Comparison of ENCODE assay signal across 35 cellular contexts in genomic region chr1:47223174-47223920, GRCh38. TPM values are rescaled to one million over a fixed set of nuclear protein-coding genes. Genes with fewer than 3 reads are reported as not detected.
"Had no signal": no experiment of that assay in that cellular context is flagged by ENCODE, and none has a peak within 500 bp of the region (broad histone marks: within the 10 kb centered on the region; RNA-seq: fewer than 3 reads in every experiment).

No MANE protein-coding gene starts in this region.

- H2AFZ ChIP-seq: hepatocyte had no signal

- H3K79me2 ChIP-seq: hepatocyte had no signal

- H3K9me3 ChIP-seq: gastroesophageal sphincter, heart left ventricle, lower lobe of right lung, mucosa of descending colon, psoas muscle, suprapubic skin, transverse colon, upper lobe of right lung, uterus had no signal

- H3K4me1 ChIP-seq: foreskin keratinocyte had no signal

- DNase-seq: cerebellar nuclear complex; cortex of kidney; effector memory CD8-positive, alpha-beta T cell; foreskin keratinocyte; heart left ventricle; immature natural killer cell; islet precursor cell; kidney glomerular epithelial cell; left colon; left ventricle myocardium superior; lower lobe of right lung; mucosa of descending colon; naive B cell; posterior cingulate gyrus; psoas muscle; right cardiac atrium; stimulated activated CD4-positive, alpha-beta T cell treated with anti-CD3 and anti-CD28 coated beads, Interleukin-15, amount 100 ng/mL, for 24 hours; stimulated activated CD4-positive, alpha-beta T cell treated with anti-CD3 and anti-CD28 coated beads, Interleukin-4, amount 100 ng/mL, for 1 hour; stimulated activated CD8-positive, alpha-beta memory T cell treated with anti-CD3 and anti-CD28 coated beads, Interleukin-4, amount 100 ng/mL, for 48 hours; stimulated activated naive CD4-positive, alpha-beta T cell; stimulated activated naive CD8-positive, alpha-beta T cell treated with anti-CD3 and anti-CD28 coated beads, Interleukin-15, amount 100 ng/mL, for 72 hours; transverse colon; upper lobe of right lung had no signal

- ATAC-seq: effector memory CD8-positive, alpha-beta T cell; esophagus mucosa; foreskin keratinocyte; gastroesophageal sphincter; heart left ventricle; left colon; left ventricle myocardium superior; lower lobe of right lung; mucosa of descending colon; natural killer cell treated with Interleukin-12 subunit alpha and Interleukin-12 subunit beta and Interleukin-15 and Interleukin-18, amount 100 ng/mL, for 72 hours; psoas muscle; right cardiac atrium; stimulated activated naive CD8-positive, alpha-beta T cell treated with anti-CD3 and anti-CD28 coated beads, Interleukin-15, amount 100 ng/mL, for 72 hours; upper lobe of right lung had no signal

- H3K36me3 ChIP-seq: lower lobe of right lung, suprapubic skin, transverse colon, upper lobe of right lung, uterus had no signal

- H3K4me2 ChIP-seq: hepatocyte had no signal

- H3K4me3 ChIP-seq: gastroesophageal sphincter, heart left ventricle, hepatocyte, lower lobe of right lung, mucosa of descending colon, psoas muscle, skin epidermis, suprapubic skin, transverse colon, upper lobe of right lung, uterus had no signal

- H3K27ac ChIP-seq: epithelial cell of prostate, foreskin keratinocyte, gastroesophageal sphincter, heart left ventricle, hepatocyte, lower lobe of right lung, psoas muscle, skin epidermis, suprapubic skin, transverse colon, upper lobe of right lung, uterus had no signal

RNA-seq across cellular contexts. Expression of gene TAL1, which starts 8.7 kb away (rescaled TPM):
- total RNA-seq: fibroblast of lung, foreskin keratinocyte, mesothelial cell of epicardium, osteocyte had no signal
- polyA plus RNA-seq: foreskin keratinocyte, hepatocyte had no signal

RNA-seq across cellular contexts. Expression of gene PDZK1IP1, which starts 33.5 kb away (rescaled TPM):
- total RNA-seq: fibroblast of lung; left ventricle myocardium superior; mesothelial cell of epicardium; natural killer cell treated with Interleukin-12 subunit alpha and Interleukin-12 subunit beta and Interleukin-15 and Interleukin-18, amount 100 ng/mL, for 72 hours; neural crest cell; osteocyte had no signal
- polyA plus RNA-seq: fibroblast of lung, heart left ventricle had no signal
